In genomic region chr13:39037880-39038568, GRCh38 we compare ENCODE assay signal across 8 cellular contexts. TPM values are rescaled to one million over a fixed set of nuclear protein-coding genes. Genes with fewer than 3 reads are reported as not detected.
DNase-seq lines count a peak whose midpoint lies in the region; ATAC-seq lines count a peak whose summit lies in the region.

NHLRC3 (plus strand) TSS chr13:39038456; CDS start chr13:39038640, 184 bp downstream.
PROSER1 (minus strand) TSS chr13:39038089; CDS start chr13:39037242, 847 bp downstream.

- POLR2A ChIA-PET in activated CD8-positive, alpha-beta memory T cell treated with anti-CD3 and anti-CD28 coated beads for 36 hours (lab: Charles Lee) = no interaction called here

- peak within 1 kb of the TSS; percentile 85 for H3K27ac ChIP-seq in effector memory CD4-positive, alpha-beta T cell (ENCODE audit: insufficient read depth, low read length, poor library complexity, severe bottlenecking)

- peaks cover 14% of the 10 kb centered on the region for H3K4me1 ChIP-seq in effector memory CD4-positive, alpha-beta T cell (ENCODE audit: control insufficient read depth, insufficient read depth, low read length, poor library complexity, severe bottlenecking)

- H3K9me3 ChIP-seq in effector memory CD4-positive, alpha-beta T cell (ENCODE audit: control insufficient read depth, low read length) = no peaks in the 10 kb centered on the region

- peak; percentile 64 for ATAC-seq in GM19452 (IDR thresholded peaks at IDR 0.05; ENCODE audit: unreplicated experiment)

- H3K27me3 ChIP-seq in effector memory CD4-positive, alpha-beta T cell (replicated peaks; ENCODE audit: control insufficient read depth, insufficient read depth, low read length, poor library complexity, severe bottlenecking) = no peaks in the 10 kb centered on the region

- CTCF ChIA-PET in activated CD8-positive, alpha-beta memory T cell treated with anti-CD3 and anti-CD28 coated beads for 36 hours (lab: Charles Lee) = interaction anchor here (0.8 to 1.0 kb wide), 2 partner anchors 578 to 625 kb away, joined by 3 to 4 read pairs; no protein-coding TSS in a partner anchor

- peak; percentile 89 for DNase-seq in CD1c-positive myeloid dendritic cell (ENCODE audit: extremely low spot score)
- peak; percentile 75 for DNase-seq in HK-2 (ENCODE audit: unreplicated experiment)
- peak; percentile 80 for DNase-seq in NK-92 treated with Interleukin-12 subunit alpha and Interleukin-12 subunit beta, amount 100 ng/mL, for 24 hours (lab: John Stamatoyannopoulos, UW)
- peak; percentile 63 to 75 (median 68) for DNase-seq in effector memory CD4-positive, alpha-beta T cell
- peak; percentile 97 for DNase-seq in medulla oblongata (ENCODE audit: extremely low spot score)
- DNase-seq in stimulated activated CD8-positive, alpha-beta memory T cell treated with anti-CD3 and anti-CD28 coated beads, Interleukin-12 subunit alpha, Interleukin-12 subunit beta, amount 100 ng/mL, for 1 hour (ENCODE audit: low read depth) = peak; percentile 73

- H3K36me3 ChIP-seq in effector memory CD4-positive, alpha-beta T cell (ENCODE audit: control insufficient read depth, insufficient read depth, low read length) = no peaks in the 10 kb centered on the region

- peak within 1 kb of the TSS; percentile 83 for H3K4me3 ChIP-seq in effector memory CD4-positive, alpha-beta T cell (ENCODE audit: insufficient read depth, low read depth, low read length, poor library complexity, severe bottlenecking)

RNA-seq across cellular contexts. Expression of gene NHLRC3, which starts in this region (rescaled TPM):
- 10 to 100 TPM; 16.5 to 17.1 TPM for total RNA-seq in activated CD8-positive, alpha-beta memory T cell treated with anti-CD3 and anti-CD28 coated beads for 36 hours

RNA-seq across cellular contexts. Expression of gene PROSER1, which starts in this region (rescaled TPM):
- total RNA-seq in activated CD8-positive, alpha-beta memory T cell treated with anti-CD3 and anti-CD28 coated beads for 36 hours = 100 to 1,000 TPM in 1 of 2 experiments, 10 to 100 TPM in 1; 95.2 to 104 TPM

Comparison
In these comparisons a context has a peak if more than half of its experiments do, and no peak if none do; other contexts are left out.
1. Peak in every context shown above with its lines: DNase-seq, ATAC-seq, H3K4me3 ChIP-seq and H3K27ac ChIP-seq.